17 cellular contexts compared by ENCODE assay signal in genomic region chrX:17497193-17497592, GRCh38.
DNase-seq lines count a peak whose midpoint lies in the region; ATAC-seq and TF ChIP-seq lines count a peak whose summit lies in the region.
"Had no signal": no experiment of that assay in that cellular context is flagged by ENCODE, and none has a peak within 500 bp of the region (broad histone marks: within the 10 kb centered on the region; RNA-seq: fewer than 3 reads in every experiment).

No MANE protein-coding gene starts in this region.

- TF ChIP-seq RAD21 in SK-N-SH (IDR thresholded peaks at IDR 0.05; ENCODE audit: low read length), result no peak

- H3K4me1 Mint-ChIP-seq in activated CD8-positive, alpha-beta memory T cell treated with anti-CD3 and anti-CD28 coated beads, Interleukin-2, amount 10 ng/mL, durations not matched to agents 7 days and 5 days, result no peaks in the 10 kb centered on the region
- H3K4me1 Mint-ChIP-seq: CD14-positive monocyte; CD4-positive, alpha-beta memory T cell had no signal

- no peak overlapping the region for H3K9ac ChIP-seq in SK-N-SH
- H3K9ac ChIP-seq: BLaER1 had no signal

- no peak overlapping the region for H3K27ac Mint-ChIP-seq in activated CD8-positive, alpha-beta memory T cell treated with anti-CD3 and anti-CD28 coated beads, Interleukin-2, amount 10 ng/mL, durations not matched to agents 7 days and 5 days
- H3K27ac Mint-ChIP-seq: CD14-positive monocyte; CD4-positive, alpha-beta memory T cell; GM23338; HFFc6 had no signal

- H3K4me2 ChIP-seq in SK-N-SH, result no peak overlapping the region
- H3K4me2 ChIP-seq in PC-9, result peak overlapping the region; percentile 51; the same call in 1 of the 2 replicates
- H3K4me2 ChIP-seq: BLaER1, GM23338 had no signal

- H3K36me3 Mint-ChIP-seq in activated CD8-positive, alpha-beta memory T cell treated with anti-CD3 and anti-CD28 coated beads, Interleukin-2, amount 10 ng/mL, durations not matched to agents 7 days and 5 days, result no peaks in the 10 kb centered on the region
- H3K36me3 Mint-ChIP-seq: CD14-positive monocyte; CD4-positive, alpha-beta memory T cell had no signal

- H3K9me2 ChIP-seq in SK-N-SH, result no peaks in the 10 kb centered on the region
- H3K9me2 ChIP-seq in PC-9 (ENCODE audit: insufficient read depth), result no peaks in the 10 kb centered on the region

- H3K79me2 ChIP-seq in SK-N-SH (ENCODE audit: insufficient read depth) (no peaks in the 10 kb centered on the region), PC-9 (ENCODE audit: low read depth) (peaks cover 49% of the 10 kb centered on the region)

- 22% methylated on average over 2 of the region's 2 CpGs for WGBS in SK-N-SH (ENCODE audit: low lambda C conversion rate)

- H3K27me3 ChIP-seq in SK-N-SH (ENCODE audit: insufficient read depth) (no peaks in the 10 kb centered on the region), PC-9 (ENCODE audit: insufficient read depth, low read depth) (no peaks in the 10 kb centered on the region)

- H3K4me3 ChIP-seq in SK-N-SH (ENCODE audit: low read depth in 2 of 2, low read length in 1 of 2), result no peak overlapping the region
- no peak overlapping the region for H3K4me3 ChIP-seq in PC-9
- H3K4me3 ChIP-seq in epithelial cell of esophagus (ENCODE audit: low read length), result no peak overlapping the region
- H3K4me3 ChIP-seq: BLaER1, GM23338 had no signal

- H3K9me3 Mint-ChIP-seq in activated CD8-positive, alpha-beta memory T cell treated with anti-CD3 and anti-CD28 coated beads, Interleukin-2, amount 10 ng/mL, durations not matched to agents 7 days and 5 days (ENCODE audit: low read depth), result no peaks in the 10 kb centered on the region
- H3K9me3 Mint-ChIP-seq: GM23338, HFFc6 had no signal

- TF ChIP-seq CTCF in SK-N-SH (IDR thresholded peaks at IDR 0.05) (no peak), PC-9 (conservative IDR thresholded peaks at IDR 0.05) (no peak), epithelial cell of esophagus (IDR thresholded peaks at IDR 0.05; ENCODE audit: insufficient read depth, low read depth, low read length, missing control alignments) (no peak)

- H3K27me3 Mint-ChIP-seq in activated CD8-positive, alpha-beta memory T cell treated with anti-CD3 and anti-CD28 coated beads, Interleukin-2, amount 10 ng/mL, durations not matched to agents 7 days and 5 days, result no peaks in the 10 kb centered on the region
- H3K27me3 Mint-ChIP-seq: CD4-positive, alpha-beta memory T cell had no signal

- H3K36me3 ChIP-seq in SK-N-SH (replicated peaks in 1 of 2; ENCODE audit: control insufficient read depth in 1 of 2, insufficient read depth in 2 of 2, low read length in 1 of 2) (no peaks in the 10 kb centered on the region), PC-9 (ENCODE audit: low read depth) (no peaks in the 10 kb centered on the region)
- H3K36me3 ChIP-seq: BLaER1 had no signal

- H3K27ac ChIP-seq in SK-N-SH (ENCODE audit: low read depth in 2 of 2, low read length in 1 of 2), result no peak overlapping the region
- H3K27ac ChIP-seq in PC-9, result no peak overlapping the region
- H3K27ac ChIP-seq: BLaER1, HL-60 had no signal

- no peaks in the 10 kb centered on the region for H3K4me1 ChIP-seq in SK-N-SH (ENCODE audit: control insufficient read depth in 1 of 2, insufficient read depth in 2 of 2, low read depth in 1 of 2, low read length in 1 of 2)
- peaks cover 77% of the 10 kb centered on the region for H3K4me1 ChIP-seq in PC-9 (replicated peaks; ENCODE audit: insufficient read depth)
- H3K4me1 ChIP-seq: BLaER1 had no signal

- no peak overlapping the region for H2AFZ ChIP-seq in SK-N-SH (ENCODE audit: low read depth)
- H2AFZ ChIP-seq in PC-9, result no peak overlapping the region
- H2AFZ ChIP-seq: GM23338 had no signal

- no peak for ATAC-seq in SK-N-SH treated with all-trans-retinoic acid at 6 μM for 48 hours
- no peak for ATAC-seq in activated CD8-positive, alpha-beta memory T cell treated with anti-CD3 and anti-CD28 coated beads, Interleukin-2, amount 10 ng/mL, durations not matched to agents 7 days and 5 days
- ATAC-seq in GM21576 (IDR thresholded peaks at IDR 0.05; ENCODE audit: unreplicated experiment), result no peak
- ATAC-seq: GM23338, HCT116 had no signal

- H4K20me1 ChIP-seq in SK-N-SH (ENCODE audit: insufficient read depth) (no peaks in the 10 kb centered on the region; the same call in 1 of the 2 replicates), PC-9 (ENCODE audit: insufficient read depth) (no peaks in the 10 kb centered on the region)
- H4K20me1 ChIP-seq: BLaER1 had no signal

- DNase-seq in SK-N-SH, result no peak
- DNase-seq in PC-9, result no peak
- DNase-seq in epithelial cell of esophagus (ENCODE audit: low read depth), result peak; percentile 13
- no peak for DNase-seq in activated CD8-positive, alpha-beta memory T cell treated with anti-CD3 and anti-CD28 coated beads, Interleukin-2, amount 10 ng/mL, durations not matched to agents 7 days and 5 days
- no peak for DNase-seq in stimulated activated CD4-positive, alpha-beta T cell treated with anti-CD3 and anti-CD28 coated beads, Interleukin-12 subunit alpha, Interleukin-12 subunit beta, amount 100 ng/mL, for 4 hours
- DNase-seq: CD4-positive, alpha-beta memory T cell; DMS79; GF-D8; H7; HFFc6 had no signal

- no peak overlapping the region for H3K4me3 Mint-ChIP-seq in activated CD8-positive, alpha-beta memory T cell treated with anti-CD3 and anti-CD28 coated beads, Interleukin-2, amount 10 ng/mL, durations not matched to agents 7 days and 5 days
- H3K4me3 Mint-ChIP-seq: CD14-positive monocyte; CD4-positive, alpha-beta memory T cell; GM23338; HFFc6 had no signal

- BruUV-seq in PC-9 (replicated peaks; lab: Mats Ljungman, UMichigan), result no TSS peak

- CTCF ChIA-PET in SK-N-SH (lab: Yijun Ruan, JAX) (no interaction called here), PC-9 (lab: Charles Lee) (no interaction called here)
- CTCF ChIA-PET in activated CD8-positive, alpha-beta memory T cell treated with anti-CD3 and anti-CD28 coated beads, Interleukin-2, amount 10 ng/mL, durations not matched to agents 7 days and 5 days (lab: Charles Lee), result no interaction called here

- TF ChIP-seq EP300 in SK-N-SH (IDR thresholded peaks at IDR 0.05; ENCODE audit: borderline replicate concordance in 1 of 2, low read depth in 1 of 2, low read length in 1 of 2), result no peak

- H3F3A ChIP-seq in SK-N-SH (replicated peaks; ENCODE audit: insufficient read depth), result no peaks in the 10 kb centered on the region
- peaks cover 25% of the 10 kb centered on the region; the same call in 1 of the 2 replicates for H3F3A ChIP-seq in PC-9 (ENCODE audit: insufficient read depth, low read depth)

- intact Hi-C loops in PC-9 (cut with micrococcal nuclease; ENCODE audit: unreplicated experiment), result loop anchor here (2.0 to 5.0 kb wide), 2 partner anchors 85 to 120 kb away; no protein-coding TSS in a partner anchor

- H3K9me3 ChIP-seq in SK-N-SH (no peaks in the 10 kb centered on the region), PC-9 (ENCODE audit: insufficient read depth, low read depth) (no peaks in the 10 kb centered on the region)
- H3K9me3 ChIP-seq: BLaER1 had no signal

- POLR2A ChIA-PET in SK-N-SH (lab: Yijun Ruan, JAX), result no interaction called here
- POLR2A ChIA-PET in PC-9 (lab: Charles Lee; ENCODE audit: unreplicated experiment), result no interaction called here

TF ChIP-seq in SK-N-SH, 30 proteins besides CTCF, POLR2A, EP300 and RAD21:
- no peak for TF ChIP-seq FOXJ3 (CRISPR knock-in tag; IDR thresholded peaks at IDR 0.05)
- 0 out of 2 replicates have a peak, but pooled peaks have one; percentile 5 for TF ChIP-seq TCF12 (IDR thresholded peaks at IDR 0.05)
- no peak for TF ChIP-seq EZH2phosphoT487 (IDR thresholded peaks at IDR 0.05; ENCODE audit: borderline replicate concordance, low read depth)
- TF ChIP-seq ELF1 (IDR thresholded peaks at IDR 0.05), result no peak

TF ChIP-seq in SK-N-SH treated with all-trans-retinoic acid at 6 μM for 48 hours, 23 proteins besides CTCF, POLR2A, EP300 and RAD21:
- TF ChIP-seq PATZ1 (CRISPR knock-in tag; IDR thresholded peaks at IDR 0.05; ENCODE audit: borderline replicate concordance), result no peak
- no peak for TF ChIP-seq ESRRG (CRISPR knock-in tag; IDR thresholded peaks at IDR 0.05)
- no peak for TF ChIP-seq POU6F1 (CRISPR knock-in tag; IDR thresholded peaks at IDR 0.05; ENCODE audit: borderline replicate concordance, low read depth)
- no peak for TF ChIP-seq SNAI2 (CRISPR knock-in tag; IDR thresholded peaks at IDR 0.05)
- no peak for TF ChIP-seq BACH2 (CRISPR knock-in tag; IDR thresholded peaks at IDR 0.05; ENCODE audit: borderline replicate concordance)
- TF ChIP-seq ARNTL (CRISPR knock-in tag; IDR thresholded peaks at IDR 0.05; ENCODE audit: borderline replicate concordance, low read depth), result no peak
- no peak for TF ChIP-seq OSR1 (CRISPR knock-in tag; IDR thresholded peaks at IDR 0.05)
